8 cellular contexts compared by ENCODE assay signal in the genomic region with DNA sequence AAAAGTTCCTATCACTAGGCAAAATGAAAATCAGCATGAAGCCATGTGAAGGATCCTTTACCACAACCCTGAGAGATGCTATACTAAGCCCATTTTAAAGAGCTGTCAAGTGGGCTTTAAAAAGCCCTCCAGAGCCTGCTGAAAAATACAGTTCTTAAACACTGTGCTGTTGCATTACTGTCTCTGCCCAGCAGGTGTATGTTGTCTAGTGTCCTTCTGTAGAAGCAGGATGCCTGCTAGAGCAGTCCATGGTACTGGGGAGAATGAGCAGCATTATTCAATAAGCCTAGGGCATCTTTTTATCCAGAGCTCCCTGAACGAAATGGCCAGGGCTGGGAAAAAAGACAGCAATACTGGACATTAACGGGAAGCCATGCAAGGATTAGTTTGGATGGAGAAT.
DNase-seq lines count a peak whose midpoint lies in the region; ATAC-seq and TF ChIP-seq lines count a peak whose summit lies in the region.

No MANE protein-coding gene starts in this region.

- H3K27me3 ChIP-seq in kidney epithelial cell (ENCODE audit: control insufficient read depth, insufficient read depth, low read length) (no peaks in the 10 kb centered on the region), dorsolateral prefrontal cortex (peaks cover 0 to 6% (median 0%) of the 10 kb centered on the region in 45 donors)

- no peak overlapping the region for H3K4me3 ChIP-seq in kidney epithelial cell (ENCODE audit: low read depth, low read length)
- H3K4me3 ChIP-seq in dorsolateral prefrontal cortex: no peak overlapping the region

- no peaks in the 10 kb centered on the region for H3K36me3 ChIP-seq in kidney epithelial cell (ENCODE audit: control insufficient read depth, insufficient read depth, low read length)

- intact Hi-C loops in dorsolateral prefrontal cortex (cut with DNase I): no loop called here

- DNase-seq in SIG-M5 treated with dmso at 0.1 percent for 504 hours (lab: John Stamatoyannopoulos, UW; ENCODE audit: unreplicated experiment) (peak; percentile 30), SIG-M5 (lab: John Stamatoyannopoulos, UW) (no peak), OCI-M1 (lab: John Stamatoyannopoulos, UW) (peak; percentile 47), kidney epithelial cell (ENCODE audit: low read depth) (no peak), NCI-H510A (lab: John Stamatoyannopoulos, UW) (no peak), hippocampal formation (lab: John Stamatoyannopoulos, UW) (no peak), dorsolateral prefrontal cortex (no peak)

- H3K27ac ChIP-seq in dorsolateral prefrontal cortex: no peak overlapping the region

- TF ChIP-seq CTCF in kidney epithelial cell (IDR thresholded peaks at IDR 0.05; ENCODE audit: insufficient read depth, low read length, poor library complexity, severe bottlenecking): peak; percentile 15
- TF ChIP-seq CTCF in dorsolateral prefrontal cortex (IDR thresholded peaks at IDR 0.05 in 54 of 56, conservative IDR thresholded peaks at IDR 0.05 in 2 of 56; ENCODE audit: low read depth in 1 of 56, partially characterized antibody in 56 of 56): peak in 3 of 56 donors; percentile 11 to 30 (median 24)

- ATAC-seq in HG03135 (IDR thresholded peaks at IDR 0.05; ENCODE audit: unreplicated experiment): peak; percentile 85

Comparison
In these comparisons a context has a peak if more than half of its experiments do, and no peak if none do; other contexts are left out.
1. DNase-seq: peak in SIG-M5 treated with dmso at 0.1 percent for 504 hours (single experiment) and OCI-M1 (single experiment); none in SIG-M5 (single experiment), kidney epithelial cell (single experiment), NCI-H510A (single experiment), hippocampal formation (0 of 2) and dorsolateral prefrontal cortex (0 of 10).